14 cellular contexts compared by ENCODE assay signal in the genomic region with DNA sequence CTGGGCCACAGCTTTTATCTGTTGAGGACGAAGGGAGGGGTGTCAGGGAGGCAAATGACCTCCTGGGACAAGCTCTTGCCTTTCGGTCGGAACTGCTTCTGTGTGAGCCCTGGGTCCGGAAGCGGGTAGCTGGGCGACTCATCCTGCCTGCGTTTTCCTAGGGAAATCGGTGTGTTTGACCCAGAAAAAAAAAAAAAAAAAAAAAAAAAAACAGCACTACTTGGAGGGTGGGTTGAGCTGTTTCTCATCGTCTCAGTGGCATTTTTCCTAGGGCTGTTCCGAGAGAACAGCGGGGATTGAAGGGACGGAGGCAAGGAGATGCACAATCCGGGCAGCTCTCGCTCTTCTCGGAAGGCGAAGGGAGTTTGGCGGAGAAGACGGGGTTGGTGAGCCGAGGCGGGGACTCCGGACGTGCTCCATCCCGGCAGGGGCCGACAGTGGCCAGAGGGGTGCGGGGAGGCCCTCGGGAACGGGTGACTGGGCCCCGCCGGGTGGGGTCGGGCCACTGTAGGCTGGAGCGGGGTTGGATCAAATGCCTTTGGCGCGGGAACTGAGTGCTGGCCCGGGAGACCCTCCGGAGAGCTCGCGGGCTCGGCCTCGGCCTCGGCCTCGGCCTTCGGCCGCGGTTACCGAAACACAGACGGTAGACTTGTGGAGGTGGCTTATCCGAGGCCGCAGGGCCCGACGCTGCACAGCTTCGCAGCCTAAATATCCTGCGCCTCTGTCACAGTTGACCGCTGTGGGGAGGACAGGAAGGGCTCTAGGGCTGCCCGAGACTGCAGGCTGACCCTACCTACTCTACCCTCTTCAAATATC. TPM values are rescaled to one million over a fixed set of nuclear protein-coding genes. Genes with fewer than 3 reads are reported as not detected.
DNase-seq lines count a peak whose midpoint lies in the region; ATAC-seq, FAIRE-seq and TF ChIP-seq lines count a peak whose summit lies in the region.
"Had no signal": no experiment of that assay in that cellular context is flagged by ENCODE, and none has a peak within 500 bp of the region (broad histone marks: within the 10 kb centered on the region; RNA-seq: fewer than 3 reads in every experiment).

No MANE protein-coding gene starts in this region.

- intact Hi-C loops in pancreas (cut with DNase I): loop anchor here in 1 of 3 donors (10.0 kb wide), 1 partner anchor 445 kb away; no protein-coding TSS in a partner anchor

- H3K27me3 ChIP-seq in astrocyte (ENCODE audit: insufficient read depth, low read length) (peaks cover 91% of the 10 kb centered on the region), pancreas (peaks cover 14 to 84% (median 28%) of the 10 kb centered on the region in 4 donors)

- ATAC-seq in GM21619 (IDR thresholded peaks at IDR 0.05; ENCODE audit: unreplicated experiment): no peak
- no peak for ATAC-seq in pancreas
- ATAC-seq in HG02981 (IDR thresholded peaks at IDR 0.05; ENCODE audit: unreplicated experiment): no peak
- ATAC-seq: CD8-positive, alpha-beta T cell had no signal

- no peak overlapping the region for H3K9ac ChIP-seq in astrocyte (ENCODE audit: low read length)
- H3K9ac ChIP-seq: KMS-11 had no signal

- H3K79me2 ChIP-seq in astrocyte (ENCODE audit: insufficient read depth, low read length): no peaks in the 10 kb centered on the region

- DNase-seq in AG08396 (ENCODE audit: low spot score): peak; percentile 13
- DNase-seq in G401 (ENCODE audit: low spot score): peak; percentile 76
- DNase-seq in astrocyte (ENCODE audit: low read depth): no peak
- no peak for DNase-seq in NCI-H524 treated with DMSO at 0.1 percent for 48 hours (lab: John Stamatoyannopoulos, UW)
- DNase-seq in pancreas: no peak
- DNase-seq: CD8-positive, alpha-beta T cell; NCI-H187 treated with DMSO at 0.1 percent for 48 hours; spleen had no signal

- in situ Hi-C loops in G401 (cut with HindIII; ENCODE audit: low sequenced_read_pairs): no loop called here

- peak overlapping the region; percentile 84 for H3K27ac Mint-ChIP-seq in astrocyte (ENCODE audit: unreplicated experiment)
- H3K27ac Mint-ChIP-seq: CD8-positive, alpha-beta T cell had no signal

- 1 to 2% methylated on average over 22 to 45 of the region's 54 CpGs for WGBS in mesodermal cell (ENCODE audit: insufficient coverage in 2 of 2), 2 experiments
- 11 to 12% methylated on average over 50 to 54 of the region's 54 CpGs for WGBS in pancreas, 2 donors

- no peaks in the 10 kb centered on the region for H3K36me3 ChIP-seq in astrocyte (ENCODE audit: insufficient read depth, low read length)
- H3K36me3 ChIP-seq in mesodermal cell (ENCODE audit: control insufficient read depth, insufficient read depth, low read length): no peaks in the 10 kb centered on the region
- H3K36me3 ChIP-seq in pancreas: no peaks in the 10 kb centered on the region
- H3K36me3 ChIP-seq: spleen had no signal

- FAIRE-seq in astrocyte (lab: Jason Lieb, UNC) (no peak), pancreas (lab: Jason Lieb, UNC) (no peak)

- peaks cover 5% of the 10 kb centered on the region for H3K4me1 Mint-ChIP-seq in astrocyte (ENCODE audit: low read depth, unreplicated experiment)

- H3K9me3 ChIP-seq in astrocyte (ENCODE audit: insufficient read depth, low read depth, low read length) (no peaks in the 10 kb centered on the region), mesodermal cell (ENCODE audit: control insufficient read depth, low read length) (no peaks in the 10 kb centered on the region), pancreas (no peaks in the 10 kb centered on the region)

- H3K4me1 ChIP-seq in astrocyte (ENCODE audit: insufficient read depth, low read length) (no peaks in the 10 kb centered on the region), mesodermal cell (ENCODE audit: control insufficient read depth, insufficient read depth, low read length, poor library complexity, severe bottlenecking) (peaks cover 3% of the 10 kb centered on the region), pancreas (peaks cover 0 to 11% (median 0%) of the 10 kb centered on the region in 3 donors)

- H3K27me3 Mint-ChIP-seq in astrocyte (ENCODE audit: low read depth, unreplicated experiment): peaks cover 80% of the 10 kb centered on the region

- peak overlapping the region; percentile 82 for H3K4me2 ChIP-seq in astrocyte (ENCODE audit: low read length)
- H3K4me2 ChIP-seq: KMS-11 had no signal

- H3K27ac ChIP-seq in astrocyte (ENCODE audit: low read depth, low read length) (no peak overlapping the region), mesodermal cell (ENCODE audit: low read depth, low read length, severe bottlenecking) (no peak overlapping the region), pancreas (no peak overlapping the region)
- H3K27ac ChIP-seq: KMS-11, spleen had no signal

- no peaks in the 10 kb centered on the region for H4K20me1 ChIP-seq in astrocyte (ENCODE audit: insufficient read depth, low read length)

- no peak overlapping the region for H3K4me3 Mint-ChIP-seq in astrocyte (ENCODE audit: unreplicated experiment)

- peaks cover 10% of the 10 kb centered on the region for H3K9me3 Mint-ChIP-seq in astrocyte (ENCODE audit: unreplicated experiment)

- peaks cover 3% of the 10 kb centered on the region for H3K36me3 Mint-ChIP-seq in astrocyte (ENCODE audit: low read depth, unreplicated experiment)
- H3K36me3 Mint-ChIP-seq: CD8-positive, alpha-beta T cell had no signal

- H3K4me3 ChIP-seq in astrocyte (ENCODE audit: insufficient read depth, low read depth, low read length): no peak overlapping the region
- peak overlapping the region; percentile 8 for H3K4me3 ChIP-seq in mesodermal cell (ENCODE audit: extremely low read depth, insufficient read depth, low read length, poor library complexity, severe bottlenecking)
- no peak overlapping the region for H3K4me3 ChIP-seq in pancreas

- H2AFZ ChIP-seq in astrocyte (ENCODE audit: low read depth, low read length): no peak overlapping the region

- TF ChIP-seq CTCF in astrocyte (IDR thresholded peaks at IDR 0.05; ENCODE audit: insufficient read depth, low read depth, low read length): no peak
- TF ChIP-seq CTCF in pancreas (IDR thresholded peaks at IDR 0.05): no peak

RNA-seq across cellular contexts. Expression of a gene that starts 2.4 kb away (rescaled TPM):
- total RNA-seq in G401 (2014; rRNA removed; shearing (Covaris generic)): 0.06 and 0.07 TPM in 2 replicates
- total RNA-seq in astrocyte (not detected in 2 replicates), pancreas (not detected)
- 0.33 TPM for polyA plus RNA-seq in mesodermal cell (2013, experiment 1 of 2)
- polyA plus RNA-seq in mesodermal cell (2013, experiment 2 of 2): not detected
- not detected for polyA plus RNA-seq in pancreas
- total RNA-seq: CD8-positive, alpha-beta T cell; H4; spleen had no signal
- polyA plus RNA-seq: esophagus, spleen had no signal

Comparison
In these comparisons a context has a peak if more than half of its experiments do, and no peak if none do; other contexts are left out.
1. DNase-seq: peak in AG08396 (single experiment) and G401 (single experiment); none in astrocyte (single experiment), NCI-H524 treated with DMSO at 0.1 percent for 48 hours (single experiment) and pancreas (0 of 6).